In genomic region chrX:46016296-46016695, GRCh38 we compare ENCODE assay signal across 30 cellular contexts.
"Had no signal": no experiment of that assay in that cellular context is flagged by ENCODE, and none has a peak within 500 bp of the region (broad histone marks: within the 10 kb centered on the region; RNA-seq: fewer than 3 reads in every experiment).

No MANE protein-coding gene starts in this region.

- H3K4me1 Mint-ChIP-seq: naive thymus-derived CD8-positive, alpha-beta T cell; nephron progenitor cell; neural crest cell; stimulated activated effector memory CD8-positive, alpha-beta T cell treated with anti-CD3 and anti-CD28 coated beads, Interleukin-12 subunit alpha, Interleukin-12 subunit beta, amount 100 ng/mL, for 72 hours; stimulated activated naive B cell treated with anti-CD40 and anti-IgM and Interleukin-4, amounts not matched to agents 10 μg/mL and 1 μg/mL and 100 μg/mL, for 72 hours had no signal

- H3K9me3 ChIP-seq: neutrophil, ovary, psoas muscle, right lobe of liver, sigmoid colon, stomach, thoracic aorta, thyroid gland, tibial nerve, upper lobe of left lung, vagina had no signal

- H3K9me3 Mint-ChIP-seq: naive thymus-derived CD8-positive, alpha-beta T cell; natural killer cell treated with Interleukin-12 subunit alpha and Interleukin-12 subunit beta and Interleukin-15 and Interleukin-18, amount 100 ng/mL, for 72 hours; stimulated activated effector memory CD8-positive, alpha-beta T cell treated with anti-CD3 and anti-CD28 coated beads, Interleukin-12 subunit alpha, Interleukin-12 subunit beta, amount 100 ng/mL, for 72 hours; stimulated activated naive B cell treated with anti-CD40 and anti-IgM and Interleukin-4, amounts not matched to agents 10 μg/mL and 1 μg/mL and 100 μg/mL, for 72 hours; stimulated activated naive CD8-positive, alpha-beta T cell treated with anti-CD3 and anti-CD28 coated beads, Interleukin-15, Interleukin-2, amounts not matched to agents 100 ng/mL and 50 ng/mL, for 24 hours had no signal

- H3K27ac Mint-ChIP-seq: naive thymus-derived CD8-positive, alpha-beta T cell; natural killer cell treated with Interleukin-12 subunit alpha and Interleukin-12 subunit beta and Interleukin-15 and Interleukin-18, amount 100 ng/mL, for 72 hours; nephron progenitor cell; progenitor cell of endocrine pancreas; stimulated activated effector memory CD8-positive, alpha-beta T cell treated with anti-CD3 and anti-CD28 coated beads, Interleukin-12 subunit alpha, Interleukin-12 subunit beta, amount 100 ng/mL, for 72 hours; stimulated activated naive B cell treated with anti-CD40 and anti-IgM and Interleukin-4, amounts not matched to agents 10 μg/mL and 1 μg/mL and 100 μg/mL, for 72 hours; stimulated activated naive CD8-positive, alpha-beta T cell treated with anti-CD3 and anti-CD28 coated beads, Interleukin-15, Interleukin-2, amounts not matched to agents 100 ng/mL and 50 ng/mL, for 24 hours had no signal

- ATAC-seq: naive thymus-derived CD8-positive, alpha-beta T cell; natural killer cell treated with Interleukin-12 subunit alpha and Interleukin-12 subunit beta and Interleukin-15 and Interleukin-18, amount 100 ng/mL, for 72 hours; psoas muscle; right cardiac atrium; right lobe of liver; stimulated activated effector memory CD8-positive, alpha-beta T cell treated with anti-CD3 and anti-CD28 coated beads, Interleukin-12 subunit alpha, Interleukin-12 subunit beta, amount 100 ng/mL, for 72 hours; stimulated activated naive B cell treated with anti-CD40 and anti-IgM and Interleukin-4, amounts not matched to agents 10 μg/mL and 1 μg/mL and 100 μg/mL, for 72 hours had no signal

- H3K4me1 ChIP-seq: parathyroid adenoma, psoas muscle, right lobe of liver, sigmoid colon, stomach, thyroid gland, tibial nerve, upper lobe of left lung, vagina had no signal

- H3K9ac ChIP-seq: parathyroid adenoma had no signal

- H3K27me3 ChIP-seq: neutrophil, ovary, sigmoid colon, thyroid gland, upper lobe of left lung, vagina had no signal

- H3K79me2 ChIP-seq: parathyroid adenoma had no signal

- H3K36me3 ChIP-seq: neutrophil, ovary, right lobe of liver, sigmoid colon, stomach, thoracic aorta, thyroid gland, tibial nerve, upper lobe of left lung, vagina had no signal

- H3K4me3 ChIP-seq: ovary, psoas muscle, right lobe of liver, sigmoid colon, stomach, thoracic aorta, thyroid gland, tibial nerve, upper lobe of left lung, vagina had no signal

- H3K4me3 Mint-ChIP-seq: naive thymus-derived CD8-positive, alpha-beta T cell; natural killer cell treated with Interleukin-12 subunit alpha and Interleukin-12 subunit beta and Interleukin-15 and Interleukin-18, amount 100 ng/mL, for 72 hours; nephron progenitor cell; neural crest cell; stimulated activated effector memory CD8-positive, alpha-beta T cell treated with anti-CD3 and anti-CD28 coated beads, Interleukin-12 subunit alpha, Interleukin-12 subunit beta, amount 100 ng/mL, for 72 hours; stimulated activated naive B cell treated with anti-CD40 and anti-IgM and Interleukin-4, amounts not matched to agents 10 μg/mL and 1 μg/mL and 100 μg/mL, for 72 hours; stimulated activated naive CD8-positive, alpha-beta T cell treated with anti-CD3 and anti-CD28 coated beads, Interleukin-15, Interleukin-2, amounts not matched to agents 100 ng/mL and 50 ng/mL, for 24 hours had no signal

- DNase-seq: naive thymus-derived CD8-positive, alpha-beta T cell; nephron progenitor cell; nucleus accumbens; ovary; psoas muscle; right lobe of liver; sigmoid colon; small intestine; stimulated activated CD4-positive, alpha-beta T cell treated with anti-CD3 and anti-CD28 coated beads, Interleukin-15, amount 100 ng/mL, for 24 hours; stimulated activated CD4-positive, alpha-beta T cell treated with anti-CD3 and anti-CD28 coated beads, Interleukin-2, amount 100 ng/mL, for 24 hours; stimulated activated CD4-positive, alpha-beta T cell treated with anti-CD3 and anti-CD28 coated beads, Interleukin-2, amount 100 ng/mL, for 48 hours; stimulated activated CD4-positive, alpha-beta T cell treated with anti-CD3 and anti-CD28 coated beads, Interleukin-4, amount 100 ng/mL, for 24 hours; stimulated activated naive B cell treated with anti-CD40 and anti-IgM and Interleukin-4, amounts not matched to agents 10 μg/mL and 1 μg/mL and 100 μg/mL, for 72 hours; stimulated activated naive CD4-positive, alpha-beta T cell treated with Interleukin-2 at 50 U/mL for 16 hours; stomach; thyroid gland; trophoblast cell had no signal

- FAIRE-seq: small intestine, urothelium cell line had no signal

- H2AFZ ChIP-seq: parathyroid adenoma had no signal

- H3K36me3 Mint-ChIP-seq: naive thymus-derived CD8-positive, alpha-beta T cell; natural killer cell treated with Interleukin-12 subunit alpha and Interleukin-12 subunit beta and Interleukin-15 and Interleukin-18, amount 100 ng/mL, for 72 hours; stimulated activated effector memory CD8-positive, alpha-beta T cell treated with anti-CD3 and anti-CD28 coated beads, Interleukin-12 subunit alpha, Interleukin-12 subunit beta, amount 100 ng/mL, for 72 hours; stimulated activated naive B cell treated with anti-CD40 and anti-IgM and Interleukin-4, amounts not matched to agents 10 μg/mL and 1 μg/mL and 100 μg/mL, for 72 hours had no signal

- H3K27ac ChIP-seq: neutrophil, ovary, parathyroid adenoma, psoas muscle, right lobe of liver, sigmoid colon, stomach, thoracic aorta, thyroid gland, tibial nerve, upper lobe of left lung, vagina had no signal

- H3K27me3 Mint-ChIP-seq: progenitor cell of endocrine pancreas; stimulated activated naive CD8-positive, alpha-beta T cell treated with anti-CD3 and anti-CD28 coated beads, Interleukin-15, Interleukin-2, amounts not matched to agents 100 ng/mL and 50 ng/mL, for 24 hours had no signal
